31 cellular contexts compared by ENCODE assay signal in the genomic region with DNA sequence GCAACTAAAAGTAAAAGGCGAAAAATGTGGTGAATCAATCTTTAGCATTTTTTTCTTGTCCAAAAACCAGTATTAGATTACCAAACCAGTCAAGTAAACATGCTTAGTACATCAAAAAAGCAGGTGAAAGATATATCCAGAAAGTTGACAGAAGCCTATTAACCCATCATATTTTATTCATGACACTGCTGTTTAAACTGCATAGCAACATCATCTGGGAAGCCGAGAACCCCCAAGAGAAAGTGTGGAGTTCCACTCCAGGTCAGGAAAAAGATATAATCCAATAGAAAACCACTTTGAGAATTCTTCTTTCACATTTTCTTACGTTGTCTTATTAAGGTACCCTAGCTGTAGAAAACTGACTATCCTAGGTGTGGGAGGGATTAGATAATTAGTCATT.
A peak's percentile ranks its signal among the peaks of the same experiment; 100 is the strongest.
DNase-seq lines count a peak whose midpoint lies in the region; FAIRE-seq and TF ChIP-seq lines count a peak whose summit lies in the region.
"Had no signal": no experiment of that assay in that cellular context is flagged by ENCODE, and none has a peak within 500 bp of the region (broad histone marks: within the 10 kb centered on the region; RNA-seq: fewer than 3 reads in every experiment).

No MANE protein-coding gene starts in this region.

- no peaks in the 10 kb centered on the region for H3K36me3 ChIP-seq in bronchial epithelial cell (ENCODE audit: control insufficient read depth, insufficient read depth, low read length)
- no peaks in the 10 kb centered on the region for H3K36me3 ChIP-seq in neural cell (ENCODE audit: insufficient read depth, low read length)
- H3K36me3 ChIP-seq: BE2C; BLaER1; BLaER1 treated with 17β-estradiol and CSF1 and Interleukin-3, amounts not matched to agents 10 nM and 100 nM had no signal

- H3F3A ChIP-seq in neural cell (ENCODE audit: insufficient read depth, low read length, poor library complexity, severe bottlenecking): no peaks in the 10 kb centered on the region

- TF ChIP-seq EP300 in neural cell (conservative IDR thresholded peaks at IDR 0.05; ENCODE audit: poor library complexity, severe bottlenecking): peak; percentile 84

- no peak for TF ChIP-seq RAD21 in neural cell (conservative IDR thresholded peaks at IDR 0.05)

- H3K27me3 ChIP-seq in bronchial epithelial cell (ENCODE audit: control insufficient read depth, insufficient read depth, low read length): no peaks in the 10 kb centered on the region
- no peaks in the 10 kb centered on the region for H3K27me3 ChIP-seq in neural cell (ENCODE audit: insufficient read depth, low read depth, low read length)
- H3K27me3 ChIP-seq: BE2C; BLaER1; BLaER1 treated with 17β-estradiol and CSF1 and Interleukin-3, amounts not matched to agents 10 nM and 100 nM had no signal

- no peaks in the 10 kb centered on the region for H4K20me1 ChIP-seq in neural cell (ENCODE audit: insufficient read depth)
- H4K20me1 ChIP-seq: BLaER1; BLaER1 treated with 17β-estradiol and CSF1 and Interleukin-3, amounts not matched to agents 10 nM and 100 nM had no signal

- FAIRE-seq in bronchial epithelial cell (lab: Jason Lieb, UNC): no peak
- FAIRE-seq: A204.1, A549, D721Med had no signal

- no peak overlapping the region for H2AFZ ChIP-seq in neural cell (ENCODE audit: low read depth, low read length)

- peak; percentile 1 for DNase-seq in bronchial epithelial cell (ENCODE audit: low read depth)
- no peak for DNase-seq in DMS153 treated with DMSO at 0.1 percent for 48 hours (lab: John Stamatoyannopoulos, UW; ENCODE audit: unreplicated experiment)
- no peak for DNase-seq in effector CD4-positive, alpha-beta T cell
- DNase-seq: 8988T; ACHN; AML-193; BE2C; C1 segment of cervical spinal cord; Caco-2; Calu3; CD4-positive, alpha-beta memory T cell; CD4-positive, alpha-beta T cell; CD4-positive, CD25-positive, alpha-beta regulatory T cell; CD8-positive, alpha-beta memory T cell; CD8-positive, alpha-beta T cell; COR-L47; DMS 273 treated with DMSO at 0.1 percent for 48 hours; DMS153; DMS53; DMS79; DMS79 treated with DMSO at 0.1 percent for 48 hours; DND-41; EL had no signal

- peak overlapping the region; percentile 16 for H3K27ac ChIP-seq in neural cell (ENCODE audit: low read length)
- H3K27ac ChIP-seq: 22Rv1; A549; BLaER1; BLaER1 treated with 17β-estradiol and CSF1 and Interleukin-3, amounts not matched to agents 10 nM and 100 nM; C4-2B had no signal

- H3K9me2 ChIP-seq in neural cell (ENCODE audit: insufficient read depth, low read length): no peaks in the 10 kb centered on the region

- H3K9me3 ChIP-seq in neural cell (ENCODE audit: low read length): no peaks in the 10 kb centered on the region
- H3K9me3 ChIP-seq: A549; BE2C; BLaER1; BLaER1 treated with 17β-estradiol and CSF1 and Interleukin-3, amounts not matched to agents 10 nM and 100 nM; Caco-2 had no signal

- no peaks in the 10 kb centered on the region for H3K79me2 ChIP-seq in neural cell (replicated peaks; ENCODE audit: insufficient read depth, low read length)

- no peak overlapping the region for H3K4me2 ChIP-seq in neural cell (ENCODE audit: low read length)
- H3K4me2 ChIP-seq: A549; BLaER1; BLaER1 treated with 17β-estradiol and CSF1 and Interleukin-3, amounts not matched to agents 10 nM and 100 nM had no signal

- H3K4me3 ChIP-seq in bronchial epithelial cell (ENCODE audit: low read depth, low read length): no peak overlapping the region
- H3K4me3 ChIP-seq in neural cell (ENCODE audit: low read length): no peak overlapping the region
- H3K4me3 ChIP-seq: A549; BLaER1; BLaER1 treated with 17β-estradiol and CSF1 and Interleukin-3, amounts not matched to agents 10 nM and 100 nM had no signal

- no peak for TF ChIP-seq CTCF in bronchial epithelial cell (IDR thresholded peaks at IDR 0.05; ENCODE audit: insufficient read depth, low read length, severe bottlenecking)
- TF ChIP-seq CTCF in neural cell (IDR thresholded peaks at IDR 0.05; ENCODE audit: poor library complexity, severe bottlenecking): no peak

- no peak overlapping the region for H3K9ac ChIP-seq in neural cell (ENCODE audit: low read length)
- H3K9ac ChIP-seq: BLaER1; BLaER1 treated with 17β-estradiol and CSF1 and Interleukin-3, amounts not matched to agents 10 nM and 100 nM had no signal

TF ChIP-seq in neural cell, 6 proteins besides CTCF, POLR2A, EP300 and RAD21:
- TF ChIP-seq REST (IDR thresholded peaks at IDR 0.05; ENCODE audit: borderline replicate concordance) (peak; percentile 72), TAF1 (IDR thresholded peaks at IDR 0.05; ENCODE audit: low read depth) (no peak)
